In genomic region chr7:4416436-4417092, GRCh38 we compare ENCODE assay signal across 13 cellular contexts.
A peak's percentile ranks its signal among the peaks of the same experiment; 100 is the strongest.
DNase-seq lines count a peak whose midpoint lies in the region; ATAC-seq and TF ChIP-seq lines count a peak whose summit lies in the region.
"Had no signal": no experiment of that assay in that cellular context is flagged by ENCODE, and none has a peak within 500 bp of the region (broad histone marks: within the 10 kb centered on the region; RNA-seq: fewer than 3 reads in every experiment).

No MANE protein-coding gene starts in this region.

- H3K79me1 ChIP-seq in neuronal stem cell (ENCODE audit: low read depth, low read length), result no peaks in the 10 kb centered on the region

- no peak overlapping the region for H3K18ac ChIP-seq in neuronal stem cell (ENCODE audit: low read length)

- no peaks in the 10 kb centered on the region for H3K27me3 ChIP-seq in breast epithelium
- H3K27me3 ChIP-seq in neuronal stem cell (ENCODE audit: control insufficient read depth in 3 of 3, insufficient read depth in 3 of 3, low read depth in 1 of 3, low read length in 3 of 3), result no peaks in the 10 kb centered on the region
- H3K27me3 ChIP-seq in uterus, result no peaks in the 10 kb centered on the region

- no peak overlapping the region for H2AK5ac ChIP-seq in neuronal stem cell (ENCODE audit: low read depth, low read length)

- H3K9me3 ChIP-seq in breast epithelium, result peaks cover 16 to 23% of the 10 kb centered on the region in 2 donors
- H3K9me3 ChIP-seq in neuronal stem cell (replicated peaks in 1 of 2; ENCODE audit: control insufficient read depth in 2 of 2, insufficient read depth in 1 of 2, low read depth in 1 of 2, low read length in 2 of 2), result peaks cover 0 to 7% of the 10 kb centered on the region in 2 donors
- H3K9me3 ChIP-seq in T-helper 17 cell (ENCODE audit: control insufficient read depth, low read length, poor library complexity, severe bottlenecking), result no peaks in the 10 kb centered on the region
- no peaks in the 10 kb centered on the region for H3K9me3 ChIP-seq in uterus

- no peak overlapping the region for H2BK12ac ChIP-seq in neuronal stem cell (ENCODE audit: low read length)

- no peaks in the 10 kb centered on the region for H3K36me3 Mint-ChIP-seq in T-helper 17 cell (ENCODE audit: low read depth)

- no peak overlapping the region for H3K23ac ChIP-seq in neuronal stem cell (ENCODE audit: low read depth, low read length, poor library complexity)

- peak overlapping the region; percentile 17 for H2AFZ ChIP-seq in neuronal stem cell (ENCODE audit: low read length)
- H2AFZ ChIP-seq: GM23248 had no signal

- no CpG with 5 or more reads among the region's 25 CpGs for WGBS in neuronal stem cell (ENCODE audit: extremely low coverage in 2 of 2, insufficient read length in 2 of 2, insufficient replicate concordance in 1 of 2), 2 donors

- no peak for ATAC-seq in T-helper 17 cell
- ATAC-seq: stimulated activated naive CD8-positive, alpha-beta T cell treated with anti-CD3 and anti-CD28 coated beads, Interleukin-15, Interleukin-2, amounts not matched to agents 100 U/mL and 50 U/mL, for 24 hours had no signal

- no peak overlapping the region for H3K27ac Mint-ChIP-seq in T-helper 17 cell

- no peaks in the 10 kb centered on the region for H3K36me3 ChIP-seq in breast epithelium
- H3K36me3 ChIP-seq in neuronal stem cell (replicated peaks in 1 of 2; ENCODE audit: control insufficient read depth in 2 of 2, insufficient read depth in 2 of 2, low read length in 2 of 2), result no peaks in the 10 kb centered on the region
- no peaks in the 10 kb centered on the region for H3K36me3 ChIP-seq in uterus

- H4K91ac ChIP-seq in neuronal stem cell (ENCODE audit: low read depth, low read length, poor library complexity), result no peak overlapping the region

- H3K4me3 ChIP-seq in breast epithelium, result peak overlapping the region; percentile 8 to 43 (median 11)
- no peak overlapping the region for H3K4me3 ChIP-seq in neuronal stem cell (ENCODE audit: low read length in 2 of 2)
- no peak overlapping the region for H3K4me3 ChIP-seq in uterus
- H3K4me3 ChIP-seq: GM23248 had no signal

- H3K27ac ChIP-seq in breast epithelium (no peak overlapping the region), neuronal stem cell (replicated peaks; ENCODE audit: low read length) (no peak overlapping the region), uterus (no peak overlapping the region)
- H3K27ac ChIP-seq: 22Rv1, GM23248, HL-60 had no signal

- TF ChIP-seq POLR2A in breast epithelium (IDR thresholded peaks at IDR 0.05) (no peak), uterus (IDR thresholded peaks at IDR 0.05) (no peak)

- no peak for TF ChIP-seq CTCF in breast epithelium (IDR thresholded peaks at IDR 0.05)
- no peak for TF ChIP-seq CTCF in uterus (IDR thresholded peaks at IDR 0.05)

- no peak overlapping the region for H4K8ac ChIP-seq in neuronal stem cell (ENCODE audit: low read depth, low read length)

- no peak overlapping the region for H3K4me2 ChIP-seq in neuronal stem cell (ENCODE audit: insufficient read depth, low read length, poor library complexity, severe bottlenecking)

- H3K4ac ChIP-seq in neuronal stem cell (ENCODE audit: low read length), result no peak overlapping the region

- H3K14ac ChIP-seq in neuronal stem cell (ENCODE audit: low read length), result no peak overlapping the region

- H2BK120ac ChIP-seq in neuronal stem cell (ENCODE audit: low read depth, low read length), result no peak overlapping the region

- DNase-seq in DMS 273 (lab: John Stamatoyannopoulos, UW; ENCODE audit: unreplicated experiment), result peak; percentile 81
- no peak for DNase-seq in DMS 273 treated with DMSO at 0.1 percent for 48 hours (lab: John Stamatoyannopoulos, UW)
- DNase-seq in NCI-H146 (lab: John Stamatoyannopoulos, UW), result peak; percentile 81
- no peak for DNase-seq in breast epithelium (ENCODE audit: low spot score in 2 of 2)
- no peak for DNase-seq in neuronal stem cell (ENCODE audit: low spot score)
- no peak for DNase-seq in T-helper 17 cell
- no peak for DNase-seq in activated CD4-positive, alpha-beta T cell treated with anti-CD3 and anti-CD28 coated beads for 48 hours
- no peak for DNase-seq in uterus
- DNase-seq: GM23248; stimulated activated naive CD8-positive, alpha-beta T cell treated with anti-CD3 and anti-CD28 coated beads, Interleukin-15, Interleukin-2, amounts not matched to agents 100 U/mL and 50 U/mL, for 24 hours had no signal

- no peaks in the 10 kb centered on the region for H3K4me1 Mint-ChIP-seq in T-helper 17 cell
- H3K4me1 Mint-ChIP-seq: central memory CD8-positive, alpha-beta T cell had no signal

- no peaks in the 10 kb centered on the region for H3K27me3 Mint-ChIP-seq in T-helper 17 cell

- intact Hi-C loops in breast epithelium (cut with DNase I; ENCODE audit: low total_unique reads), result no loop called here
- intact Hi-C loops in uterus (cut with DNase I; ENCODE audit: low total_unique reads), result no loop called here

- no peak overlapping the region for H2BK5ac ChIP-seq in neuronal stem cell (ENCODE audit: low read length)

- H3K4me1 ChIP-seq in breast epithelium, result no peaks in the 10 kb centered on the region
- H3K4me1 ChIP-seq in neuronal stem cell (ENCODE audit: control insufficient read depth in 2 of 2, insufficient read depth in 1 of 2, low read depth in 1 of 2, low read length in 2 of 2), result no peaks in the 10 kb centered on the region
- H3K4me1 ChIP-seq in uterus, result no peaks in the 10 kb centered on the region

- no peak overlapping the region for H3K4me3 Mint-ChIP-seq in T-helper 17 cell
- H3K4me3 Mint-ChIP-seq: central memory CD8-positive, alpha-beta T cell had no signal

- H2BK15ac ChIP-seq in neuronal stem cell (ENCODE audit: low read length), result no peak overlapping the region

- no peak overlapping the region for H3K9ac ChIP-seq in neuronal stem cell (ENCODE audit: low read depth, low read length, poor library complexity)
- H3K9ac ChIP-seq: GM23248 had no signal

Comparison
In these comparisons a context has a peak if more than half of its experiments do, and no peak if none do; other contexts are left out.
1. DNase-seq: peak in DMS 273 (single experiment) and NCI-H146 (single experiment); none in DMS 273 treated with DMSO at 0.1 percent for 48 hours (single experiment), breast epithelium (0 of 2), neuronal stem cell (single experiment), T-helper 17 cell (0 of 3), activated CD4-positive, alpha-beta T cell treated with anti-CD3 and anti-CD28 coated beads for 48 hours (single experiment) and uterus (0 of 2).
2. H3K4me3 ChIP-seq: peak in breast epithelium (3 of 3); none in neuronal stem cell (0 of 2) and uterus (0 of 2).